Comparison of ENCODE assay signal across 34 cellular contexts in the genomic region with DNA sequence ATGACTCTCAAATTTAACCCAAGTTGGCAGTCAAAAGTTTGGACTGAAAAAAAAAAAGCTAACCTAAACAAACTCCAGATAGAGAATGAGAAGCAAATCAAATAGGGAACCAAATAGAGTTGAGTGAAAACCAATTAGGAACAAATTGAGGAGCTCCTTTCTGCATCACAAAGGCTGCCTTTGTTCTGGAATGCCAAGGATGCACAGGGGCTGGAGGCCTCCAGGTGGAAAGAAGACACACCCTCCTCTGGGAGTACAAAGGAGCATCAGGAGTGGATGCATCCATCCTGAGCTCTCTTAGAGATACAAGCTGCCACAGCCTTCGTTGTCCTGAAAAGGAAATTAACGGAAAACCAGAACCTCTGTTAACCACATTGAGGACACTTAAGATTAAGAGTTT.
"Had no signal": no experiment of that assay in that cellular context is flagged by ENCODE, and none has a peak within 500 bp of the region (broad histone marks: within the 10 kb centered on the region; RNA-seq: fewer than 3 reads in every experiment).

No MANE protein-coding gene starts in this region.

- H3K4me1 Mint-ChIP-seq: activated CD4-positive, alpha-beta T cell treated with anti-CD3 and anti-CD28 coated beads for 36 hours; activated naive CD4-positive, alpha-beta T cell treated with anti-CD3 and anti-CD28 coated beads, Interleukin-2, amount 10 ng/mL, durations not matched to agents 7 days and 5 days; activated naive CD8-positive, alpha-beta T cell treated with anti-CD3 and anti-CD28 coated beads, Interleukin-2, amount 10 ng/mL, durations not matched to agents 7 days and 5 days; brain; mesothelial cell of epicardium; naive thymus-derived CD4-positive, alpha-beta T cell; stimulated activated naive B cell treated with anti-CD40 and anti-IgM and Interleukin-4, amounts not matched to agents 10 μg/mL and 1 μg/mL and 100 μg/mL, for 72 hours had no signal

- H3K4me3 Mint-ChIP-seq: activated CD4-positive, alpha-beta memory T cell treated with anti-CD3 and anti-CD28 coated beads for 36 hours; activated CD4-positive, alpha-beta T cell treated with anti-CD3 and anti-CD28 coated beads for 36 hours; activated naive CD4-positive, alpha-beta T cell treated with anti-CD3 and anti-CD28 coated beads, Interleukin-2, amount 10 ng/mL, durations not matched to agents 7 days and 5 days; activated naive CD8-positive, alpha-beta T cell treated with anti-CD3 and anti-CD28 coated beads, Interleukin-2, amount 10 ng/mL, durations not matched to agents 7 days and 5 days; brain; mesothelial cell of epicardium; naive thymus-derived CD4-positive, alpha-beta T cell; stimulated activated naive B cell treated with anti-CD40 and anti-IgM and Interleukin-4, amounts not matched to agents 10 μg/mL and 1 μg/mL and 100 μg/mL, for 72 hours; T-helper 2 cell treated with Interferon-gamma antibody and Interleukin-4, amounts not matched to agents 5 μg/mL and 100 μg/mL, for 36 hours had no signal

- DNase-seq: activated CD4-positive, alpha-beta memory T cell treated with anti-CD3 and anti-CD28 coated beads for 36 hours; activated CD4-positive, alpha-beta T cell treated with anti-CD3 and anti-CD28 coated beads for 36 hours; activated CD4-positive, CD25-positive, alpha-beta regulatory T cell; activated CD8-positive, alpha-beta memory T cell treated with anti-CD3 and anti-CD28 coated beads, Interleukin-2, amount 50 U/mL, for 4 hours; activated gamma-delta T cell; activated naive CD4-positive, alpha-beta T cell treated with anti-CD3 and anti-CD28 coated beads, Interleukin-2, amount 10 ng/mL, durations not matched to agents 7 days and 5 days; activated naive CD8-positive, alpha-beta T cell treated with anti-CD3 and anti-CD28 coated beads, Interleukin-2, amount 10 ng/mL, durations not matched to agents 7 days and 5 days; activated T-cell treated with anti-CD3 and anti-CD28 coated beads, Interleukin-2, amount 50 U/mL, for 1 hour; cerebellar nuclear complex; colonic mucosa; dorsolateral prefrontal cortex; effector memory CD4-positive, alpha-beta T cell; erythroblast; kidney; left colon; mammary epithelial cell; naive thymus-derived CD4-positive, alpha-beta T cell; occipital lobe; stimulated activated CD4-positive, alpha-beta T cell treated with anti-CD3 and anti-CD28 coated beads, Interleukin-2, amount 100 ng/mL, for 24 hours; stimulated activated naive B cell treated with anti-CD40 and anti-IgM and Interleukin-4, amounts not matched to agents 10 μg/mL and 1 μg/mL and 100 μg/mL, for 72 hours; stomach; T-helper 1 cell; thyroid gland; upper lobe of right lung had no signal

- H3K4me3 ChIP-seq: ascending aorta, cardiac muscle cell, colonic mucosa, dorsolateral prefrontal cortex, gastroesophageal sphincter, hepatocyte, right atrium auricular region, smooth muscle cell, stomach, thyroid gland, upper lobe of right lung had no signal

- H3K9ac ChIP-seq: parathyroid adenoma had no signal

- H3K36me3 ChIP-seq: ascending aorta, cardiac muscle cell, colonic mucosa, gastroesophageal sphincter, right atrium auricular region, stomach, thyroid gland, upper lobe of right lung had no signal

- H3K9me3 Mint-ChIP-seq: activated CD4-positive, alpha-beta memory T cell treated with anti-CD3 and anti-CD28 coated beads for 36 hours; activated naive CD4-positive, alpha-beta T cell treated with anti-CD3 and anti-CD28 coated beads, Interleukin-2, amount 10 ng/mL, durations not matched to agents 7 days and 5 days; activated naive CD8-positive, alpha-beta T cell treated with anti-CD3 and anti-CD28 coated beads, Interleukin-2, amount 10 ng/mL, durations not matched to agents 7 days and 5 days; mesothelial cell of epicardium; stimulated activated naive B cell treated with anti-CD40 and anti-IgM and Interleukin-4, amounts not matched to agents 10 μg/mL and 1 μg/mL and 100 μg/mL, for 72 hours; T-helper 2 cell treated with Interferon-gamma antibody and Interleukin-4, amounts not matched to agents 5 μg/mL and 100 μg/mL, for 36 hours had no signal

- H3K36me3 Mint-ChIP-seq: activated CD4-positive, alpha-beta memory T cell treated with anti-CD3 and anti-CD28 coated beads for 36 hours; activated naive CD4-positive, alpha-beta T cell treated with anti-CD3 and anti-CD28 coated beads, Interleukin-2, amount 10 ng/mL, durations not matched to agents 7 days and 5 days; activated naive CD8-positive, alpha-beta T cell treated with anti-CD3 and anti-CD28 coated beads, Interleukin-2, amount 10 ng/mL, durations not matched to agents 7 days and 5 days; brain; mesothelial cell of epicardium; naive thymus-derived CD4-positive, alpha-beta T cell; stimulated activated naive B cell treated with anti-CD40 and anti-IgM and Interleukin-4, amounts not matched to agents 10 μg/mL and 1 μg/mL and 100 μg/mL, for 72 hours had no signal

- H3K4me1 ChIP-seq: ascending aorta, colonic mucosa, gastroesophageal sphincter, parathyroid adenoma, right atrium auricular region, stomach, thyroid gland, upper lobe of right lung had no signal

- H3K27me3 ChIP-seq: ascending aorta, colonic mucosa, gastroesophageal sphincter, right atrium auricular region, stomach, thyroid gland, upper lobe of right lung had no signal

- H3K27ac ChIP-seq: ascending aorta, cardiac muscle cell, colonic mucosa, dorsolateral prefrontal cortex, gastroesophageal sphincter, hepatocyte, parathyroid adenoma, right atrium auricular region, stomach, thyroid gland, upper lobe of right lung had no signal

- H3K9me3 ChIP-seq: ascending aorta, colonic mucosa, gastroesophageal sphincter, right atrium auricular region, thyroid gland, upper lobe of right lung had no signal

- H3K27ac Mint-ChIP-seq: activated CD4-positive, alpha-beta memory T cell treated with anti-CD3 and anti-CD28 coated beads for 36 hours; activated CD4-positive, alpha-beta T cell treated with anti-CD3 and anti-CD28 coated beads for 36 hours; activated naive CD4-positive, alpha-beta T cell treated with anti-CD3 and anti-CD28 coated beads, Interleukin-2, amount 10 ng/mL, durations not matched to agents 7 days and 5 days; activated naive CD8-positive, alpha-beta T cell treated with anti-CD3 and anti-CD28 coated beads, Interleukin-2, amount 10 ng/mL, durations not matched to agents 7 days and 5 days; brain; mesothelial cell of epicardium; naive thymus-derived CD4-positive, alpha-beta T cell; stimulated activated naive B cell treated with anti-CD40 and anti-IgM and Interleukin-4, amounts not matched to agents 10 μg/mL and 1 μg/mL and 100 μg/mL, for 72 hours; T-helper 2 cell treated with Interferon-gamma antibody and Interleukin-4, amounts not matched to agents 5 μg/mL and 100 μg/mL, for 36 hours had no signal
